8 cellular contexts compared by ENCODE assay signal in genomic region chr12:120583478-120584030, GRCh38. TPM values are rescaled to one million over a fixed set of nuclear protein-coding genes. Genes with fewer than 3 reads are reported as not detected.
DNase-seq lines count a peak whose midpoint lies in the region; ATAC-seq, FAIRE-seq and TF ChIP-seq lines count a peak whose summit lies in the region.

No MANE protein-coding gene starts in this region.

- peak; percentile 95 for TF ChIP-seq CTCF in A549 (IDR thresholded peaks at IDR 0.05)

- H3K4me3 ChIP-seq in A549: no peak overlapping the region

- peak; percentile 92 to 96 for TF ChIP-seq RAD21 in A549 (conservative IDR thresholded peaks at IDR 0.05 in 1 of 2, IDR thresholded peaks at IDR 0.05 in 1 of 2)

- peak overlapping the region; percentile 91; the same call in 2 of the 3 replicates for H3K4me2 ChIP-seq in A549

- no peak for FAIRE-seq in A549 (lab: Jason Lieb, UNC)

- WGBS in A549 (ENCODE audit: missing lambda C conversion rate): 47% methylated on average over 20 of the region's 20 CpGs

- H3K9me3 ChIP-seq in A549: no peaks in the 10 kb centered on the region

- TF ChIP-seq POLR2A in A549 (IDR thresholded peaks at IDR 0.05; ENCODE audit: low read length): no peak

- ATAC-seq in A549 (peak; percentile 20 to 46; a peak in 4 of 6 replicates), GM21367 (IDR thresholded peaks at IDR 0.05; ENCODE audit: unreplicated experiment) (no peak)

- no peak for TF ChIP-seq EP300 in A549 (IDR thresholded peaks at IDR 0.05)

- H3K4me1 ChIP-seq in A549: peaks cover 7% of the 10 kb centered on the region; the same call in 2 of the 3 replicates

- DNase-seq in A549 (ENCODE audit: low read depth in 1 of 2, low spot score in 1 of 2) (peak; percentile 58 to 73), GM19240 (ENCODE audit: insufficient read length, low spot score) (peak; percentile 35), NCI-H345 treated with DMSO at 0.1 percent for 48 hours (lab: John Stamatoyannopoulos, UW; ENCODE audit: unreplicated experiment) (peak; percentile 47), kidney tubule cell (ENCODE audit: low spot score) (peak; percentile 74)
- DNase-seq in activated CD4-positive, alpha-beta T cell treated with anti-CD3 and anti-CD28 coated beads for 1 hour: peak; percentile 75
- peak; percentile 71 for DNase-seq in central memory CD4-positive, alpha-beta T cell
- peak; percentile 68 for DNase-seq in stimulated activated CD4-positive, alpha-beta T cell treated with anti-CD3 and anti-CD28 coated beads, Interleukin-2, amount 100 ng/mL, for 4 hours (ENCODE audit: low read depth)

- no peak overlapping the region for H3K27ac ChIP-seq in A549

- POLR2A ChIA-PET in A549 (lab: Yijun Ruan, JAX): interaction anchor here (0.6 kb wide), 1 partner anchor 111 kb away, joined by 3 read pairs; no protein-coding TSS in a partner anchor

- CTCF ChIA-PET in A549 (lab: Yijun Ruan, JAX): interaction anchor here (0.5 to 11.2 kb wide), 59 partner anchors 8 to 879 kb away, joined by 3 to 155 read pairs (median 4); partner anchors contain the start of genes CABP1, HNF1A, MLEC and SRSF9

TF ChIP-seq in A549, 52 proteins besides CTCF, POLR2A, EP300 and RAD21:
- TF ChIP-seq REST (IDR thresholded peaks at IDR 0.05) (no peak), SMC3 (IDR thresholded peaks at IDR 0.05) (peak; percentile 83), NFE2L2 (conservative IDR thresholded peaks at IDR 0.05; ENCODE audit: low read length) (no peak), HMGXB4 (CRISPR knock-in tag; IDR thresholded peaks at IDR 0.05; ENCODE audit: borderline replicate concordance) (no peak), KDM1A (IDR thresholded peaks at IDR 0.05; ENCODE audit: low read depth) (peak; percentile 36; the same call in 1 of the 2 replicates)

RNA-seq across cellular contexts. Expression of gene POP5, which starts 2.4 kb away (rescaled TPM):
- polyA plus RNA-seq in A549 (2011; rRNA removed) (111 and 133 TPM in 2 replicates), A549 (2017; fragmentation: RNase III; extraction: RNeasy Plus Mini Kit Qiagen cat#74134 plus additional on column Dnase treatment) (82.4 to 84.5 TPM (median 84.4 TPM) in 3 replicates)
- polyA plus RNA-seq in A549 (2012; cell fraction: cytosol; rRNA removed): 146 and 168 TPM in 2 replicates
- polyA plus RNA-seq in A549 (2012; cell fraction: nucleus; rRNA removed): 93.8 and 95.1 TPM in 2 replicates
- 30.3 and 30.5 TPM in 2 replicates for polyA minus RNA-seq in A549 (2011; rRNA and poly(A)+ RNA removed)

RNA-seq across cellular contexts. Expression of gene RNF10, which starts 49.4 kb away (rescaled TPM):
- 118 and 137 TPM in 2 replicates for polyA plus RNA-seq in A549 (2011; rRNA removed)
- 75.6 and 79.2 TPM in 2 replicates for polyA plus RNA-seq in A549 (2012; cell fraction: cytosol; rRNA removed)
- 76.1 and 96.9 TPM in 2 replicates for polyA plus RNA-seq in A549 (2012; cell fraction: nucleus; rRNA removed)
- polyA plus RNA-seq in A549 (2017; fragmentation: RNase III; extraction: RNeasy Plus Mini Kit Qiagen cat#74134 plus additional on column Dnase treatment): 87.0 to 101 TPM (median 99.3 TPM) in 3 replicates
- polyA minus RNA-seq in A549 (2011; rRNA and poly(A)+ RNA removed): 227 and 265 TPM in 2 replicates

RNA-seq across cellular contexts. Expression of gene COQ5, which starts 54.6 kb away (rescaled TPM):
- polyA plus RNA-seq in A549 (2011; rRNA removed): 84.9 and 100.0 TPM in 2 replicates
- polyA plus RNA-seq in A549 (2012; cell fraction: cytosol; rRNA removed): 26.7 and 28.3 TPM in 2 replicates
- polyA plus RNA-seq in A549 (2012; cell fraction: nucleus; rRNA removed): 12.4 and 20.9 TPM in 2 replicates
- 46.6 to 49.6 TPM (median 48.9 TPM) in 3 replicates for polyA plus RNA-seq in A549 (2017; fragmentation: RNase III; extraction: RNeasy Plus Mini Kit Qiagen cat#74134 plus additional on column Dnase treatment)
- polyA minus RNA-seq in A549 (2011; rRNA and poly(A)+ RNA removed): 24.8 and 25.3 TPM in 2 replicates

RNA-seq across cellular contexts. Expression of gene CABP1, which starts 56.9 kb away (rescaled TPM):
- 0.17 and 0.22 TPM in 2 replicates for polyA plus RNA-seq in A549 (2011; rRNA removed)
- 0.12 and 0.13 TPM in 2 replicates for polyA plus RNA-seq in A549 (2012; cell fraction: cytosol; rRNA removed)
- polyA plus RNA-seq in A549 (2012; cell fraction: nucleus; rRNA removed): 0.17 TPM in 2 replicates
- 0.08 to 0.16 TPM (median 0.15 TPM) in 3 replicates for polyA plus RNA-seq in A549 (2017; fragmentation: RNase III; extraction: RNeasy Plus Mini Kit Qiagen cat#74134 plus additional on column Dnase treatment)
- polyA minus RNA-seq in A549 (2011; rRNA and poly(A)+ RNA removed): 0.37 TPM in 1 of 2 replicates, not detected in the other
